1 cellular context compared by ENCODE assay signal in the genomic region with DNA sequence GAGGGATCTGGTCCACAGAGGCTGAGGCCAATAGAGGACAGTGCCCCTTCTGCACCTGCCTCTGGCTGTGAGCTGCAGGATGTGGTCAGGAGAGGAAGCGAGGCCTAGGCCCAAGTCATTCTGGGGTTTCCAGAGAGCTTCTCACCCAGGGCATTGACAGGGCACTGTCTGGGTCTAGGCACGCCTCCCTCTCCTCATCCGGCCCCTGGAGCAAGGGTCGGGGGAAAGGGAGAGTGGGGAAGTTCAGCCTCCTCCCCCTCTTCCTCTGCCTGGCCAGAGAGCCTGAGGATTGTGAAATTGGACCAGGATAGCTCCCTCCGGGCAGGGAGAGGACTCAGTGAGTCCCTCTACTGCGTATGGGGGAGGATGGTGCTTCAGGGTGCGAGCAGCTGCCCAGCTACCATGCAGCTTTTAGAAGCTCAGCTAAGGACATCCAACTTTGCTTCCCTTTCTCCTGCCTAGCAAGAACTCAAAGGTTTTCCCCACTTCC.
TF ChIP-seq lines count a peak whose summit lies in the region.

No MANE protein-coding gene starts in this region.

TF ChIP-seq in K562, 482 proteins besides CTCF, POLR2A, EP300 and RAD21 (continued from another document):
- TF ChIP-seq FOXK2 (conservative IDR thresholded peaks at IDR 0.05 in 1 of 2, IDR thresholded peaks at IDR 0.05 in 1 of 2; ENCODE audit: low read depth in 2 of 2) (no peak), PTTG1 (tag; IDR thresholded peaks at IDR 0.05; ENCODE audit: low read depth) (no peak)
